Comparison of ENCODE assay signal across 19 cellular contexts in genomic region chr1:212943393-212943710, GRCh38. TPM values are rescaled to one million over a fixed set of nuclear protein-coding genes. Genes with fewer than 3 reads are reported as not detected.
DNase-seq lines count a peak whose midpoint lies in the region; ATAC-seq, FAIRE-seq and TF ChIP-seq lines count a peak whose summit lies in the region.
"Had no signal": no experiment of that assay in that cellular context is flagged by ENCODE, and none has a peak within 500 bp of the region (broad histone marks: within the 10 kb centered on the region; RNA-seq: fewer than 3 reads in every experiment).

No MANE protein-coding gene starts in this region.

- ATAC-seq in HepG2 (no peak), right lobe of liver (no peak), K562 (no peak)

- in situ Hi-C loops in HepG2 (cut with HindIII; ENCODE audit: extremely low pct_ligation_motif_present, low pct_unique_long_range_greater_than_20kb) = no loop called here
- in situ Hi-C loops in K562 (cut with MboI) = no loop called here

- H3F3A ChIP-seq in MM.1S (ENCODE audit: insufficient read depth, low read length) = peaks cover 27% of the 10 kb centered on the region

- FAIRE-seq in HepG2 (lab: Jason Lieb, UNC) (peak; percentile 4), K562 (lab: Jason Lieb, UNC) (no peak)
- FAIRE-seq: GM12878 had no signal

- H3K79me2 ChIP-seq in HepG2 (ENCODE audit: insufficient read depth, low read length) (no peaks in the 10 kb centered on the region), MM.1S (ENCODE audit: low read length) (no peaks in the 10 kb centered on the region), K562 (ENCODE audit: control insufficient read depth, insufficient read depth, low read length) (no peaks in the 10 kb centered on the region)

- H3K9me2 ChIP-seq in MM.1S (replicated peaks; ENCODE audit: insufficient read depth, low read length) = no peaks in the 10 kb centered on the region

- H3K27ac ChIP-seq in HepG2 (ENCODE audit: extremely low read length, insufficient read depth, low read length) (no peak overlapping the region), right lobe of liver (no peak overlapping the region), MM.1S (ENCODE audit: low read length) (peak overlapping the region; percentile 53; the same call in 1 of the 2 replicates), K562 (ENCODE audit: extremely low read depth, low read depth, low read length) (no peak overlapping the region)
- H3K27ac ChIP-seq: BLaER1 had no signal

- POLR2A ChIA-PET in HepG2 (lab: Yijun Ruan, JAX) = no interaction called here
- POLR2A ChIA-PET in K562 (lab: Yijun Ruan, JAX) = interaction anchor here (0.6 kb wide), 2 partner anchors 17 to 265 kb away, joined by 3 read pairs; no protein-coding TSS in a partner anchor

- H4K20me1 ChIP-seq in HepG2 (ENCODE audit: insufficient read depth, low read length) (no peaks in the 10 kb centered on the region), MM.1S (ENCODE audit: insufficient read depth, low read length) (no peaks in the 10 kb centered on the region), K562 (replicated peaks; ENCODE audit: control insufficient read depth, insufficient read depth, low read length) (no peaks in the 10 kb centered on the region)
- H4K20me1 ChIP-seq: BLaER1 had no signal

- no peak for TF ChIP-seq EP300 in HepG2 (IDR thresholded peaks at IDR 0.05; ENCODE audit: low read depth in 2 of 2, low read length in 2 of 2)
- TF ChIP-seq EP300 in HepG2 (CRISPR knock-in tag; IDR thresholded peaks at IDR 0.05; ENCODE audit: borderline replicate concordance) = no peak
- TF ChIP-seq EP300 in K562 (IDR thresholded peaks at IDR 0.05; ENCODE audit: low read length) = no peak

- no peaks in the 10 kb centered on the region for H3K9me3 ChIP-seq in HepG2 (ENCODE audit: low read length)
- H3K9me3 ChIP-seq in right lobe of liver = no peaks in the 10 kb centered on the region
- no peaks in the 10 kb centered on the region for H3K9me3 ChIP-seq in MM.1S (replicated peaks; ENCODE audit: insufficient read depth, low read length)
- H3K9me3 ChIP-seq in K562 (replicated peaks; ENCODE audit: control insufficient read depth, insufficient read depth, low read depth, low read length) = no peaks in the 10 kb centered on the region

- CTCF ChIA-PET in HepG2 (lab: Yijun Ruan, JAX; ENCODE audit: low intra/inter-chr PET ratio, low total read pairs) (no interaction called here), K562 (lab: Yijun Ruan, JAX; ENCODE audit: low intra/inter-chr PET ratio) (no interaction called here)

- DNase-seq in HepG2 (ENCODE audit: low spot score) (no peak), right lobe of liver (no peak), MM.1S (no peak), K562 (ENCODE audit: extremely low read depth in 1 of 4, low spot score in 3 of 4) (no peak), HuH-7 (ENCODE audit: low spot score) (no peak), head of caudate nucleus (no peak), H7 (no peak)
- DNase-seq in activated CD8-positive, alpha-beta memory T cell treated with anti-CD3 and anti-CD28 coated beads for 24 hours = no peak
- DNase-seq: 8988T; CD4-positive, alpha-beta memory T cell; DMS79 treated with DMSO at 0.1 percent for 48 hours; EL; GOT3; KG1 had no signal

- intact Hi-C loops in HepG2 (cut with micrococcal nuclease; ENCODE audit: unreplicated experiment) = no loop called here
- intact Hi-C loops in right lobe of liver (cut with DNase I) = no loop called here
- intact Hi-C loops in K562 (cut with micrococcal nuclease) = no loop called here
- intact Hi-C loops in head of caudate nucleus (cut with DNase I) = no loop called here

- WGBS in HepG2 (ENCODE audit: low lambda C conversion rate) = 51% methylated on average over 4 of the region's 4 CpGs
- 60% methylated on average over 4 of the region's 4 CpGs for WGBS in right lobe of liver (ENCODE audit: insufficient coverage, low coverage, low lambda C conversion rate, missing lambda C conversion rate)
- WGBS in K562 (ENCODE audit: insufficient coverage, low coverage, missing lambda C conversion rate) = 31% methylated on average over 4 of the region's 4 CpGs

- TF ChIP-seq CTCF in HepG2 (CRISPR knock-in tag; IDR thresholded peaks at IDR 0.05) = no peak
- TF ChIP-seq CTCF in right lobe of liver (IDR thresholded peaks at IDR 0.05) = no peak
- TF ChIP-seq CTCF in MM.1S (IDR thresholded peaks at IDR 0.05; ENCODE audit: low read length) = no peak
- no peak for TF ChIP-seq CTCF in K562 (IDR thresholded peaks at IDR 0.05 in 2 of 3, conservative IDR thresholded peaks at IDR 0.05 in 1 of 3; ENCODE audit: insufficient read depth in 2 of 3, low read depth in 1 of 3, low read length in 3 of 3)

- peaks cover 16% of the 10 kb centered on the region for H3K4me1 ChIP-seq in HepG2 (ENCODE audit: insufficient read depth, low read length)
- H3K4me1 ChIP-seq in right lobe of liver = no peaks in the 10 kb centered on the region
- H3K4me1 ChIP-seq in MM.1S (ENCODE audit: low read length) = peaks cover 47% of the 10 kb centered on the region
- H3K4me1 ChIP-seq in K562 (replicated peaks in 1 of 2; ENCODE audit: control insufficient read depth in 2 of 2, insufficient read depth in 2 of 2, low read length in 2 of 2) = peaks cover 0 to 3% of the 10 kb centered on the region in 2 experiments; a peak in 1 of 5 replicates
- H3K4me1 ChIP-seq: BLaER1, HAP-1 had no signal

- H2AFZ ChIP-seq in HepG2 (ENCODE audit: low read length) = no peak overlapping the region
- H2AFZ ChIP-seq in MM.1S (ENCODE audit: low read length) = no peak overlapping the region
- no peak overlapping the region for H2AFZ ChIP-seq in K562 (ENCODE audit: low read depth, low read length)

- BruUV-seq in HepG2 (replicated peaks; lab: Mats Ljungman, UMichigan) (no TSS peak), K562 (replicated peaks; lab: Mats Ljungman, UMichigan) (no TSS peak)

- H3K36me3 ChIP-seq in HepG2 (replicated peaks in 1 of 2; ENCODE audit: control insufficient read depth in 1 of 2, insufficient read depth in 2 of 2, low read length in 2 of 2) (no peaks in the 10 kb centered on the region), right lobe of liver (no peaks in the 10 kb centered on the region), MM.1S (replicated peaks; ENCODE audit: insufficient read depth, low read length) (no peaks in the 10 kb centered on the region), K562 (ENCODE audit: control insufficient read depth, insufficient read depth, low read length) (no peaks in the 10 kb centered on the region), H7 (replicated peaks; ENCODE audit: control insufficient read depth, insufficient read depth, low read length) (no peaks in the 10 kb centered on the region)
- H3K36me3 ChIP-seq: BLaER1, HAP-1 had no signal

- H3K9ac ChIP-seq in HepG2 (ENCODE audit: insufficient read depth, low read depth, low read length) = no peak overlapping the region
- H3K9ac ChIP-seq in MM.1S (ENCODE audit: low read length) = no peak overlapping the region
- H3K9ac ChIP-seq in K562 (ENCODE audit: insufficient read depth in 1 of 2, low read depth in 2 of 2, low read length in 2 of 2) = no peak overlapping the region
- H3K9ac ChIP-seq: BLaER1 had no signal

- H3K27me3 ChIP-seq in HepG2 (ENCODE audit: control insufficient read depth in 1 of 2, insufficient read depth in 2 of 2, low read length in 2 of 2) (no peaks in the 10 kb centered on the region), right lobe of liver (peaks cover 0 to 5% of the 10 kb centered on the region in 2 donors), MM.1S (replicated peaks; ENCODE audit: insufficient read depth, low read length) (no peaks in the 10 kb centered on the region), K562 (ENCODE audit: control insufficient read depth in 2 of 2, insufficient read depth in 2 of 2, low read length in 2 of 2) (peaks cover 15 to 17% of the 10 kb centered on the region in 2 experiments; a peak in 4 of 5 replicates), H7 (ENCODE audit: control insufficient read depth, insufficient read depth, low read length) (no peaks in the 10 kb centered on the region)
- H3K27me3 ChIP-seq: BLaER1 had no signal

- H3K4me3 ChIP-seq in HepG2 (replicated peaks in 1 of 3; ENCODE audit: insufficient read depth in 1 of 3, low read depth in 2 of 3, low read length in 3 of 3) = no peak overlapping the region
- H3K4me3 ChIP-seq in right lobe of liver = no peak overlapping the region
- no peak overlapping the region for H3K4me3 ChIP-seq in MM.1S (ENCODE audit: low read length)
- H3K4me3 ChIP-seq in K562 = no peak overlapping the region
- H3K4me3 ChIP-seq in H7 (ENCODE audit: insufficient read depth, low read depth, low read length) = no peak overlapping the region
- H3K4me3 ChIP-seq: BLaER1, GM12878, HAP-1 had no signal

- H3K4me2 ChIP-seq in HepG2 (ENCODE audit: low read depth, low read length) (peak overlapping the region; percentile 10; the same call in 1 of the 2 replicates), MM.1S (ENCODE audit: low read depth, low read length) (peak overlapping the region; percentile 23; the same call in 1 of the 2 replicates), K562 (ENCODE audit: insufficient read depth, low read length) (no peak overlapping the region)
- H3K4me2 ChIP-seq: BLaER1 had no signal

- no peaks in the 10 kb centered on the region for H3K9me1 ChIP-seq in K562 (ENCODE audit: control insufficient read depth, insufficient read depth, low read length)

- TF ChIP-seq RAD21 in HepG2 (CRISPR knock-in tag; IDR thresholded peaks at IDR 0.05) (no peak), K562 (CRISPR knock-in tag; conservative IDR thresholded peaks at IDR 0.05 in 1 of 2, IDR thresholded peaks at IDR 0.05 in 1 of 2) (no peak)

- TF ChIP-seq POLR2A in HepG2 (IDR thresholded peaks at IDR 0.05; ENCODE audit: insufficient read depth in 1 of 2, low read depth in 2 of 2, low read length in 2 of 2) (no peak), right lobe of liver (IDR thresholded peaks at IDR 0.05) (no peak), K562 (conservative IDR thresholded peaks at IDR 0.05) (no peak)

RNA-seq across cellular contexts. Expression of gene VASH2, which starts 7.0 kb away (rescaled TPM):
- total RNA-seq in HepG2 (2016; rRNA removed; fragmentation: Illumina TruSeq; extraction: Trizol) (0.74 and 1.00 TPM in 2 replicates), right lobe of liver (under 1 TPM in 3 of 6 experiments, not detected in 3; 0.04 to 0.32 (median 0.07) TPM), K562 (2014; rRNA removed) (0.09 TPM in 1 of 2 replicates, not detected in the other), K562 (2014; rRNA removed; fragmentation: Illumina TruSeq; extraction: Trizol) (0.06 and 0.11 TPM in 2 replicates), K562 (2015; rRNA removed; fragmentation: Illumina TruSeq; extraction: Trizol) (not detected in 2 replicates), K562 (2021) (0.13 and 0.40 TPM in 2 replicates)
- total RNA-seq in HepG2 (2016; cell fraction: cytosol; rRNA removed; fragmentation: Illumina TruSeq; extraction: Trizol; ENCODE audit: low read depth) = 0.44 and 0.61 TPM in 2 replicates
- 0.59 and 1.1 TPM in 2 replicates for total RNA-seq in HepG2 (2016; cell fraction: insoluble cytoplasmic fraction; rRNA removed; fragmentation: Illumina TruSeq; extraction: Trizol)
- total RNA-seq in HepG2 (2016; cell fraction: membrane; rRNA removed; fragmentation: Illumina TruSeq; extraction: Trizol) = 0.65 and 0.76 TPM in 2 replicates
- 1.6 and 2.0 TPM in 2 replicates for total RNA-seq in HepG2 (2016; cell fraction: nucleus; rRNA removed; fragmentation: Illumina TruSeq; extraction: Trizol)
- polyA plus RNA-seq in HepG2 (2011; rRNA removed) (0.44 and 0.60 TPM in 2 replicates), K562 (2011; rRNA removed) (0.03 and 0.07 TPM in 2 replicates), K562 (2014; fragmentation: Illumina TruSeq; extraction: Trizol) (0.04 and 0.07 TPM in 2 replicates), K562 (2014; fragmentation: Nextera tagmentation; extraction: Ambion mirVana) (under 1 TPM; 0.06 to 0.14 TPM), K562 (2014; rRNA removed) (0.05 and 0.11 TPM in 2 replicates)
- 0.21 and 0.33 TPM in 2 replicates for polyA plus RNA-seq in HepG2 (2011; cell fraction: cytosol; rRNA removed)
- polyA plus RNA-seq in HepG2 (2011; cell fraction: nucleus; rRNA removed) = 1.6 and 1.8 TPM in 2 replicates
- 0.51 and 0.68 TPM in 2 replicates for polyA plus RNA-seq in HepG2 (2012)
- 0.14 and 0.27 TPM in 2 replicates for polyA plus RNA-seq in HepG2 (2016; cell fraction: cytosol; fragmentation: Illumina TruSeq; extraction: Trizol; ENCODE audit: low read depth)
- 1.1 and 1.3 TPM in 2 replicates for polyA plus RNA-seq in HepG2 (2016; cell fraction: insoluble cytoplasmic fraction; fragmentation: Illumina TruSeq; extraction: Trizol; ENCODE audit: low read depth)
- 0.55 and 0.78 TPM in 2 replicates for polyA plus RNA-seq in HepG2 (2016; cell fraction: membrane; fragmentation: Illumina TruSeq; extraction: Trizol; ENCODE audit: low read depth)
- 2.2 and 2.6 TPM in 2 replicates for polyA plus RNA-seq in HepG2 (2016; cell fraction: nucleus; fragmentation: Illumina TruSeq; extraction: Trizol; ENCODE audit: insufficient read depth, low read depth)
- polyA minus RNA-seq in HepG2 (2011; rRNA and poly(A)+ RNA removed; ENCODE audit: low replicate concordance) = 3.1 and 3.3 TPM in 2 replicates
- polyA minus RNA-seq in HepG2 (2011; cell fraction: cytosol; rRNA and poly(A)+ RNA removed) = 0.40 and 0.62 TPM in 2 replicates
- 3.0 and 3.5 TPM in 2 replicates for polyA minus RNA-seq in HepG2 (2011; cell fraction: nucleus; rRNA and poly(A)+ RNA removed)
- 0.32 and 1.2 TPM in 2 replicates for total RNA-seq in K562 (2011; cell fraction: chromatin; rRNA removed; ENCODE audit: low replicate concordance)
- 0.66 TPM in 1 of 2 replicates, not detected in the other for total RNA-seq in K562 (2011; cell fraction: nucleolus; rRNA removed)
- total RNA-seq in K562 (2011; cell fraction: nucleoplasm; rRNA removed) = 1.9 TPM in 1 of 2 replicates, not detected in the other
- polyA plus RNA-seq in K562 (2011; cell fraction: cytosol; rRNA removed) = not detected in 2 replicates
- 0.13 and 0.21 TPM in 2 replicates for polyA plus RNA-seq in K562 (2011; cell fraction: nucleus; rRNA removed)
- polyA plus RNA-seq in K562 (2012) = 0.12 and 0.48 TPM in 2 replicates
- polyA minus RNA-seq in K562 (2011; rRNA and poly(A)+ RNA removed) = 0.11 TPM in 1 of 2 replicates, not detected in the other
- polyA minus RNA-seq in K562 (2011; cell fraction: cytosol; rRNA and poly(A)+ RNA removed) = not detected in 2 replicates
- polyA minus RNA-seq in K562 (2011; cell fraction: nucleus; rRNA and poly(A)+ RNA removed) = 0.11 and 0.27 TPM in 2 replicates
- 50.9 and 74.6 TPM in 2 replicates for total RNA-seq in H7 (2014; rRNA removed; shearing (Covaris generic))
- total RNA-seq: CD4-positive, alpha-beta memory T cell had no signal
- polyA plus RNA-seq: CD14-positive monocyte, IgD-negative memory B cell had no signal

Comparison
In these comparisons a context has a peak if more than half of its experiments do, and no peak if none do; other contexts are left out.
1. RNA of gene VASH2, which starts 7.0 kb away (total RNA-seq): 50.9 to 74.6 TPM in H7; 0.44 to 2.0 TPM in HepG2, 0.06 to 1.9 TPM in K562 and 0.04 to 0.32 TPM in right lobe of liver; every median in the first group is over 10 times any median in the second.
2. Of the 241 proteins assayed by ChIP-seq in both HepG2 and K562: peak only in HepG2: none; only in K562: none; in both: CEBPB and CEBPG; in neither: 239.